In genomic region chr1:8702121-8702520, GRCh38 we compare ENCODE assay signal across 8 cellular contexts.
DNase-seq lines count a peak whose midpoint lies in the region; ATAC-seq and TF ChIP-seq lines count a peak whose summit lies in the region.

No MANE protein-coding gene starts in this region.

- H3K27ac ChIP-seq in PC-9 (peak overlapping the region; percentile 79), duodenal mucosa (ENCODE audit: low read depth, low read length) (no peak overlapping the region), muscle layer of duodenum (ENCODE audit: low read length) (peak overlapping the region; percentile 3)

- CTCF ChIA-PET in BJ (lab: Yijun Ruan, JAX) = interaction anchor here (0.6 to 1.5 kb wide), 2 partner anchors 28 to 76 kb away, joined by 3 read pairs; no protein-coding TSS in a partner anchor
- CTCF ChIA-PET in PC-9 (lab: Charles Lee) = no interaction called here

- H3K27me3 ChIP-seq in BJ (ENCODE audit: control insufficient read depth, insufficient read depth, low read length) (no peaks in the 10 kb centered on the region), PC-9 (ENCODE audit: insufficient read depth, low read depth) (no peaks in the 10 kb centered on the region), duodenal mucosa (ENCODE audit: control insufficient read depth in 1 of 2, insufficient read depth in 2 of 2, low read length in 2 of 2) (no peaks in the 10 kb centered on the region), muscle layer of duodenum (ENCODE audit: low read depth, low read length) (no peaks in the 10 kb centered on the region)

- DNase-seq in BJ (ENCODE audit: low read depth) (no peak), GM20000 (ENCODE audit: low spot score) (peak; percentile 48), PC-9 (peak; percentile 53 to 91), NCI-H1694 treated with DMSO at 0.1 percent for 48 hours (lab: John Stamatoyannopoulos, UW) (no peak)
- DNase-seq in stimulated activated CD4-positive, alpha-beta T cell treated with anti-CD3 and anti-CD28 coated beads, Interleukin-12 subunit alpha, Interleukin-12 subunit beta, amount 100 ng/mL, for 4 hours = no peak

- H3K4me1 ChIP-seq in PC-9 (replicated peaks; ENCODE audit: insufficient read depth) (peaks cover 51% of the 10 kb centered on the region), duodenal mucosa (ENCODE audit: control insufficient read depth in 1 of 2, insufficient read depth in 2 of 2, low read length in 2 of 2) (peaks cover 25% of the 10 kb centered on the region in 2 donors), muscle layer of duodenum (ENCODE audit: control insufficient read depth in 1 of 2, insufficient read depth in 2 of 2, low read length in 2 of 2) (peaks cover 17 to 32% of the 10 kb centered on the region in 2 donors)

- no peaks in the 10 kb centered on the region for H3K9me2 ChIP-seq in PC-9 (ENCODE audit: insufficient read depth)

- 0 out of 2 replicates have a peak, but pooled peaks cover 4% of the 10 kb centered on the region for H4K20me1 ChIP-seq in PC-9 (ENCODE audit: insufficient read depth)

- TSS peak; percentile 52 for BruUV-seq in PC-9 (replicated peaks; lab: Mats Ljungman, UMichigan)

- H3K4me2 ChIP-seq in PC-9 = peak overlapping the region; percentile 95

- peaks cover 52% of the 10 kb centered on the region for H3K79me2 ChIP-seq in PC-9 (ENCODE audit: low read depth)

- H3K9ac ChIP-seq in duodenal mucosa (ENCODE audit: low read depth in 1 of 2, low read length in 2 of 2) = peak overlapping the region; percentile 8 to 36

- no peaks in the 10 kb centered on the region for H3K36me3 ChIP-seq in BJ (ENCODE audit: control insufficient read depth, insufficient read depth, low read length)
- H3K36me3 ChIP-seq in PC-9 (ENCODE audit: low read depth) = no peaks in the 10 kb centered on the region
- H3K36me3 ChIP-seq in duodenal mucosa (ENCODE audit: control insufficient read depth in 1 of 2, insufficient read depth in 2 of 2, low read length in 2 of 2) = no peaks in the 10 kb centered on the region
- H3K36me3 ChIP-seq in muscle layer of duodenum (ENCODE audit: control insufficient read depth in 1 of 2, insufficient read depth in 2 of 2, low read length in 2 of 2) = no peaks in the 10 kb centered on the region

- peaks cover 18% of the 10 kb centered on the region for H3F3A ChIP-seq in PC-9 (ENCODE audit: insufficient read depth, low read depth)

- TF ChIP-seq CTCF in BJ (IDR thresholded peaks at IDR 0.05; ENCODE audit: insufficient read depth, low read depth, low read length) (no peak), GM20000 (IDR thresholded peaks at IDR 0.05; ENCODE audit: extremely low read depth, missing control alignments) (no peak), PC-9 (conservative IDR thresholded peaks at IDR 0.05) (no peak)

- no peak overlapping the region for H2AFZ ChIP-seq in PC-9

- H3K9me3 ChIP-seq in PC-9 (ENCODE audit: insufficient read depth, low read depth) (no peaks in the 10 kb centered on the region), duodenal mucosa (ENCODE audit: control insufficient read depth in 1 of 2, low read length in 2 of 2) (no peaks in the 10 kb centered on the region), muscle layer of duodenum (ENCODE audit: control insufficient read depth in 1 of 2, low read length in 2 of 2) (no peaks in the 10 kb centered on the region)

- POLR2A ChIA-PET in BJ (lab: Charles Lee) = no interaction called here
- POLR2A ChIA-PET in PC-9 (lab: Charles Lee; ENCODE audit: unreplicated experiment) = no interaction called here

- intact Hi-C loops in PC-9 (cut with micrococcal nuclease; ENCODE audit: unreplicated experiment) = loop anchor here (1.0 to 2.0 kb wide), 2 partner anchors 141 to 279 kb away; no protein-coding TSS in a partner anchor

- peak overlapping the region; percentile 59 for H3K4me3 ChIP-seq in BJ (ENCODE audit: low read depth, low read length)
- H3K4me3 ChIP-seq in PC-9 = peak overlapping the region; percentile 65
- peak overlapping the region; percentile 63 for H3K4me3 ChIP-seq in duodenal mucosa (ENCODE audit: low read depth in 1 of 2, low read length in 2 of 2)
- peak overlapping the region; percentile 26 to 70 for H3K4me3 ChIP-seq in muscle layer of duodenum (ENCODE audit: low read depth in 1 of 2, low read length in 2 of 2)

- no peak for ATAC-seq in GM19455 (IDR thresholded peaks at IDR 0.05; ENCODE audit: unreplicated experiment)

Comparison
In these comparisons a context has a peak if more than half of its experiments do, and no peak if none do; other contexts are left out.
1. DNase-seq: peak in GM20000 (single experiment) and PC-9 (2 of 2); none in BJ (single experiment), NCI-H1694 treated with DMSO at 0.1 percent for 48 hours (single experiment) and stimulated activated CD4-positive, alpha-beta T cell treated with anti-CD3 and anti-CD28 coated beads, Interleukin-12 subunit alpha, Interleukin-12 subunit beta, amount 100 ng/mL, for 4 hours (single experiment).
2. Peak in every context shown above with its lines, with median percentiles within 50 percentile points of each other: H3K4me3 ChIP-seq.